ENCODE assay signal across 16 cellular contexts in the genomic region with DNA sequence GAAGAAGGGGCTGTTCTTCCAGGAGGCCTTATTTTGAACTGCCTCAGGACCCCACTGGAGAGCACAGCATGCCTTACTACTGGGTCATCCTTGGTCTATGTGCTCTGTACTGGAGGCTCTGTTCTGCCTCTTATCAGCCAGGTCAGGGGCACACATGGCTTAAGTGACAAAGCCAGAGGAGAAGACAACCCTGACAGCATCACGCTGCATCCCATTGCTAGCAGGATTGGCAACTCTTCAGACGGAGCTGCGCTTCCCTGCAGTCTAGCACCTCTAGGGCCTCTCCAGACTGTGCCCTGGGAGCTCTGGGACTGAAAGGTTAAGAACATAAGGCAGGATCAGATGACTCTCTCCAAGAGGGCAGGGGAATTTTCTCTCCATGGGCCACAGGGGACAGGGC. TPM values are rescaled to one million over a fixed set of nuclear protein-coding genes. Genes with fewer than 3 reads are reported as not detected.
A peak's percentile ranks its signal among the peaks of the same experiment; 100 is the strongest.
DNase-seq lines count a peak whose midpoint lies in the region; ATAC-seq, FAIRE-seq and TF ChIP-seq lines count a peak whose summit lies in the region.
"Had no signal": no experiment of that assay in that cellular context is flagged by ENCODE, and none has a peak within 500 bp of the region (broad histone marks: within the 10 kb centered on the region; RNA-seq: fewer than 3 reads in every experiment).

No MANE protein-coding gene starts in this region.

- no peaks in the 10 kb centered on the region for H3K27me3 Mint-ChIP-seq in central memory CD8-positive, alpha-beta T cell
- H3K27me3 Mint-ChIP-seq: IgD-negative memory B cell had no signal

- no peak for TF ChIP-seq CTCF in GM13976 (IDR thresholded peaks at IDR 0.05; ENCODE audit: borderline replicate concordance, control extremely low read depth, extremely low read depth, insufficient read depth, missing control alignments)
- no peak for TF ChIP-seq CTCF in MM.1S (IDR thresholded peaks at IDR 0.05; ENCODE audit: low read length)

- intact Hi-C loops in Right ventricle myocardium inferior (cut with DNase I) (loop anchor here (2.0 kb wide), 1 partner anchor 27 kb away; no protein-coding TSS in a partner anchor), cardiac septum (cut with DNase I) (no loop called here)

- H3K36me3 Mint-ChIP-seq in central memory CD8-positive, alpha-beta T cell (ENCODE audit: insufficient read depth) = peaks cover 75% of the 10 kb centered on the region

- H3K27me3 ChIP-seq in muscle layer of colon (ENCODE audit: control insufficient read depth in 1 of 2, insufficient read depth in 2 of 2, low read length in 2 of 2) = no peaks in the 10 kb centered on the region
- H3K27me3 ChIP-seq in MM.1S (replicated peaks; ENCODE audit: insufficient read depth, low read length) = no peaks in the 10 kb centered on the region

- in situ Hi-C loops in GM13976 (cut with MboI; ENCODE audit: low sequenced_read_pairs, unreplicated experiment) = loop anchor here (10.0 kb wide), 1 partner anchor 409 kb away; no protein-coding TSS in a partner anchor

- peak; percentile 79 for FAIRE-seq in urothelium cell line (lab: Jason Lieb, UNC)

- ATAC-seq in Right ventricle myocardium inferior = peak; percentile 48
- ATAC-seq in central memory CD8-positive, alpha-beta T cell (replicated peaks; ENCODE audit: extremely low read depth, poor library complexity, severe bottlenecking) = no peak
- ATAC-seq in GM18502 (IDR thresholded peaks at IDR 0.05; ENCODE audit: poor library complexity, unreplicated experiment) = no peak

- H3K36me3 ChIP-seq in muscle layer of colon (ENCODE audit: insufficient read depth, low read length) (peaks cover 39% of the 10 kb centered on the region), MM.1S (replicated peaks; ENCODE audit: insufficient read depth, low read length) (peaks cover 37% of the 10 kb centered on the region)

- no peaks in the 10 kb centered on the region for H3K9me3 ChIP-seq in muscle layer of colon (ENCODE audit: low read length)
- no peaks in the 10 kb centered on the region for H3K9me3 ChIP-seq in MM.1S (replicated peaks; ENCODE audit: insufficient read depth, low read length)

- peaks cover 42% of the 10 kb centered on the region for H3K79me2 ChIP-seq in MM.1S (ENCODE audit: low read length)

- H3K27ac ChIP-seq in muscle layer of colon (ENCODE audit: low read depth, low read length) (peak overlapping the region; percentile 30), MM.1S (ENCODE audit: low read length) (no peak overlapping the region)

- H3K27ac Mint-ChIP-seq in central memory CD8-positive, alpha-beta T cell (ENCODE audit: low read depth) = peak overlapping the region; percentile 16
- H3K27ac Mint-ChIP-seq: IgD-negative memory B cell had no signal

- H2AFZ ChIP-seq in MM.1S (ENCODE audit: low read length) = no peak overlapping the region

- no peaks in the 10 kb centered on the region for H3K9me3 Mint-ChIP-seq in central memory CD8-positive, alpha-beta T cell
- H3K9me3 Mint-ChIP-seq: H9, IgD-negative memory B cell had no signal

- peaks cover 83% of the 10 kb centered on the region for H4K20me1 ChIP-seq in MM.1S (ENCODE audit: insufficient read depth, low read length)

- H3K4me1 ChIP-seq in muscle layer of colon (ENCODE audit: insufficient read depth, low read length) (peaks cover 66% of the 10 kb centered on the region), MM.1S (ENCODE audit: low read length) (no peaks in the 10 kb centered on the region)

- H3K9ac ChIP-seq in muscle layer of colon (ENCODE audit: low read length) (no peak overlapping the region), MM.1S (ENCODE audit: low read length) (no peak overlapping the region)

- H3K4me3 ChIP-seq in muscle layer of colon (ENCODE audit: low read depth in 1 of 2, low read length in 2 of 2) (no peak overlapping the region), MM.1S (ENCODE audit: low read length) (no peak overlapping the region)
- H3K4me3 ChIP-seq: dorsolateral prefrontal cortex had no signal

- H3K4me2 ChIP-seq in MM.1S (ENCODE audit: low read depth, low read length) = no peak overlapping the region

- H3K9me2 ChIP-seq in MM.1S (replicated peaks; ENCODE audit: insufficient read depth, low read length) = no peaks in the 10 kb centered on the region

- H3K4me3 Mint-ChIP-seq in central memory CD8-positive, alpha-beta T cell = no peak overlapping the region
- H3K4me3 Mint-ChIP-seq: H9, IgD-negative memory B cell had no signal

- H3K4me1 Mint-ChIP-seq in central memory CD8-positive, alpha-beta T cell = peaks cover 41% of the 10 kb centered on the region

- no peak for DNase-seq in Right ventricle myocardium inferior (ENCODE audit: missing footprints)
- no peak for DNase-seq in cardiac septum (ENCODE audit: low spot score)
- no peak for DNase-seq in central memory CD8-positive, alpha-beta T cell (ENCODE audit: low spot score in 2 of 2)
- no peak for DNase-seq in urothelium cell line (ENCODE audit: low spot score)
- no peak for DNase-seq in GM13976 (ENCODE audit: low spot score)
- DNase-seq in MM.1S = no peak
- DNase-seq: DMS153, dorsolateral prefrontal cortex, H9, NCI-H1092 treated with DMSO at 0.1 percent for 48 hours, nucleus accumbens, OCI-M1, substantia nigra had no signal

- peaks cover 90% of the 10 kb centered on the region for H3F3A ChIP-seq in MM.1S (ENCODE audit: insufficient read depth, low read length)

RNA-seq across cellular contexts. Expression of a gene that starts 17.3 kb away (rescaled TPM):
- total RNA-seq in Right ventricle myocardium inferior (16.5 TPM), cardiac septum (13.0 TPM)

RNA-seq across cellular contexts. Expression of a gene that starts 30.2 kb away (rescaled TPM):
- total RNA-seq in Right ventricle myocardium inferior = 214 TPM
- total RNA-seq in cardiac septum = 478 TPM
